In genomic region chr3:139328356-139328755, GRCh38 we compare ENCODE assay signal across 22 cellular contexts.
"Had no signal": no experiment of that assay in that cellular context is flagged by ENCODE, and none has a peak within 500 bp of the region (broad histone marks: within the 10 kb centered on the region; RNA-seq: fewer than 3 reads in every experiment).

No MANE protein-coding gene starts in this region.

- H3K9me3 Mint-ChIP-seq: activated naive CD4-positive, alpha-beta T cell treated with anti-CD3 and anti-CD28 coated beads, Interleukin-2, amount 50 U/mL, for 72 hours; activated T-cell treated with anti-CD3 and anti-CD28 coated beads, Interleukin-2, amount 50 U/mL, for 72 hours; immature natural killer cell; neural progenitor cell; stimulated activated naive CD8-positive, alpha-beta T cell treated with anti-CD3 and anti-CD28 coated beads, Interleukin-15, amount 100 ng/mL, for 72 hours had no signal

- H3K4me3 ChIP-seq: adrenal gland, ovary, psoas muscle, suprapubic skin had no signal

- H3K27ac Mint-ChIP-seq: activated naive CD4-positive, alpha-beta T cell treated with anti-CD3 and anti-CD28 coated beads, Interleukin-2, amount 50 U/mL, for 72 hours; activated T-cell treated with anti-CD3 and anti-CD28 coated beads, Interleukin-2, amount 50 U/mL, for 72 hours; neural progenitor cell; stimulated activated naive CD8-positive, alpha-beta T cell treated with anti-CD3 and anti-CD28 coated beads, Interleukin-15, amount 100 ng/mL, for 72 hours had no signal

- DNase-seq: activated CD4-positive, alpha-beta T cell treated with anti-CD3 and anti-CD28 coated beads, Interleukin-2, amount 50 U/mL, for 1 hour; activated CD4-positive, CD25-positive, alpha-beta regulatory T cell treated with anti-CD3 and anti-CD28 coated beads, Interleukin-2, amount 50 U/mL, for 72 hours; activated effector memory CD4-positive, alpha-beta T cell treated with anti-CD3 and anti-CD28 coated beads, Interleukin-2, amount 50 U/mL, for 16 hours; activated T-cell treated with anti-CD3 and anti-CD28 coated beads, Interleukin-2, amount 50 U/mL, for 72 hours; dermis blood vessel endothelial cell; effector memory CD4-positive, alpha-beta T cell; immature natural killer cell; kidney glomerular epithelial cell; left ventricle myocardium superior; psoas muscle; right cardiac atrium; stimulated activated CD4-positive, alpha-beta T cell treated with anti-CD3 and anti-CD28 coated beads, Interleukin-2, amount 100 ng/mL, for 48 hours; stimulated activated naive CD8-positive, alpha-beta T cell treated with anti-CD3 and anti-CD28 coated beads, Interleukin-15, amount 100 ng/mL, for 72 hours; transverse colon had no signal

- H3K27me3 ChIP-seq: adrenal gland, ovary had no signal

- H3K9ac ChIP-seq: neural progenitor cell had no signal

- H3K36me3 Mint-ChIP-seq: activated naive CD4-positive, alpha-beta T cell treated with anti-CD3 and anti-CD28 coated beads, Interleukin-2, amount 50 U/mL, for 72 hours; immature natural killer cell; neural progenitor cell had no signal

- H3K36me3 ChIP-seq: adrenal gland, breast epithelium, esophagus muscularis mucosa, neural progenitor cell, ovary, suprapubic skin, transverse colon had no signal

- H3K4me1 ChIP-seq: adrenal gland, breast epithelium, neural progenitor cell, psoas muscle had no signal

- H3K9me3 ChIP-seq: adrenal gland, breast epithelium, esophagus muscularis mucosa, ovary, psoas muscle, suprapubic skin, transverse colon had no signal

- H3K27ac ChIP-seq: adrenal gland, breast epithelium, esophagus muscularis mucosa, neural progenitor cell, ovary, psoas muscle, skin epidermis, suprapubic skin, transverse colon had no signal
